ENCODE assay signal across 1 cellular context in genomic region chr10:33160151-33160550, GRCh38.
TF ChIP-seq lines count a peak whose summit lies in the region.

No MANE protein-coding gene starts in this region.

TF ChIP-seq in WTC11, 78 proteins besides CTCF, POLR2A, EP300 and RAD21 (continued from another document):
- TF ChIP-seq ATF2 (CRISPR knock-in tag; IDR thresholded peaks at IDR 0.05; ENCODE audit: borderline replicate concordance, low read depth) (no peak), ZSCAN18 (CRISPR knock-in tag; IDR thresholded peaks at IDR 0.05) (no peak), ATF1 (CRISPR knock-in tag; IDR thresholded peaks at IDR 0.05) (no peak), CBFB (CRISPR knock-in tag; IDR thresholded peaks at IDR 0.05; ENCODE audit: low read depth) (no peak), CREM (CRISPR knock-in tag; IDR thresholded peaks at IDR 0.05) (no peak), ZNF423 (CRISPR knock-in tag; IDR thresholded peaks at IDR 0.05) (no peak), GTF2I (CRISPR knock-in tag; conservative IDR thresholded peaks at IDR 0.05) (no peak), MLX (CRISPR knock-in tag; IDR thresholded peaks at IDR 0.05) (no peak), MYBL2 (CRISPR knock-in tag; IDR thresholded peaks at IDR 0.05) (no peak), TP53 (CRISPR knock-in tag; IDR thresholded peaks at IDR 0.05) (no peak)
